In the genomic region with DNA sequence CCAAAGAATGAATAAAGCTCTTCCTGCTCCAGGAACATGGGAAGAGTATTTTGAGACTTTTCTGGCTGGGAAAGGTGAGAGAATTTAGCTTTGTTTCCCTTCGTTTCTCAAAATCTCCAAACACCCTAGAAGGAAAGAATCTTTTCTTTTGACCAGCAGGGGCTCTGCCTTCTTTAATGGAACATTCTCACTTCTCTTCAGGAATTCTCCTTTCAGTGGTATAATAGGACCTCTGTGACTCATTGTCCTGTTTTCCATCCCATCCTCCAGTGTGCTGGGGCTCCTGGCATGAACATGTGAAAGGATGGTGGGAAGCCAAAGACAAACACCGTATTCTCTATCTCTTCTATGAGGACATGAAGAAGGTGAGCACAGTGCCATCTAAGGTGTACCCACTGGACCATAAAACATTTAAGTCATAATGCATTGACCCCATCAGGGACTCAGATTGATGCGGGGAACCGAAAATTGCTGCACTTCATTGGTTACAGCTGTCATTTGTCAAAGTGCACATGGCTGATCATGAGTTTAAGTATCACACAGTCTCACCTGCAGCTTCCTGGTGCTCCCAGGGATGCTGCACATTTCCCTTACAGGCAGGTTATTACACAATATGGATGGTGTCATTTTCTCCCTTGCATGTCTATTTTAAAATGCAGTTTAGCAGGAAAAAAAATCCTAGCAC, we compare ENCODE assay signal across 2 cellular contexts.
A peak's percentile ranks its signal among the peaks of the same experiment; 100 is the strongest.
TF ChIP-seq lines count a peak whose summit lies in the region.

No MANE protein-coding gene starts in this region.

TF ChIP-seq in HCT116, 20 proteins besides CTCF, POLR2A, EP300 and RAD21:
- TF ChIP-seq FOSL1 (IDR thresholded peaks at IDR 0.05; ENCODE audit: low read depth) (no peak), SRF (IDR thresholded peaks at IDR 0.05; ENCODE audit: low read depth) (no peak), YY1 (IDR thresholded peaks at IDR 0.05; ENCODE audit: extremely low read depth, insufficient replicate concordance, low read depth, low read length) (no peak), ATF3 (IDR thresholded peaks at IDR 0.05) (no peak), CBX3 (IDR thresholded peaks at IDR 0.05; ENCODE audit: low read depth) (no peak), ZBTB33 (IDR thresholded peaks at IDR 0.05; ENCODE audit: extremely low read depth, insufficient replicate concordance, low read length) (no peak)

TF ChIP-seq in GM12878, 131 proteins besides CTCF, POLR2A, EP300 and RAD21:
- TF ChIP-seq, protein P1, sequence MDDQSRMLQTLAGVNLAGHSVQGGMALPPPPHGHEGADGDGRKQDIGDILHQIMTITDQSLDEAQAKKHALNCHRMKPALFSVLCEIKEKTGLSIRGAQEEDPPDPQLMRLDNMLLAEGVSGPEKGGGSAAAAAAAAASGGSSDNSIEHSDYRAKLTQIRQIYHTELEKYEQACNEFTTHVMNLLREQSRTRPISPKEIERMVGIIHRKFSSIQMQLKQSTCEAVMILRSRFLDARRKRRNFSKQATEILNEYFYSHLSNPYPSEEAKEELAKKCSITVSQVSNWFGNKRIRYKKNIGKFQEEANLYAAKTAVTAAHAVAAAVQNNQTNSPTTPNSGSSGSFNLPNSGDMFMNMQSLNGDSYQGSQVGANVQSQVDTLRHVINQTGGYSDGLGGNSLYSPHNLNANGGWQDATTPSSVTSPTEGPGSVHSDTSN (IDR thresholded peaks at IDR 0.05; ENCODE audit: insufficient replicate concordance, low read depth, low read length) = peak; percentile 48
- TF ChIP-seq ETV6 (conservative IDR thresholded peaks at IDR 0.05 in 1 of 2, IDR thresholded peaks at IDR 0.05 in 1 of 2; ENCODE audit: borderline replicate concordance in 1 of 2, low read depth in 1 of 2) = no peak
- TF ChIP-seq PAX5 (IDR thresholded peaks at IDR 0.05; ENCODE audit: borderline replicate concordance, low read depth, low read length) = peak; percentile 37; the same call in 1 of the 2 replicates
- TF ChIP-seq TCF12 (IDR thresholded peaks at IDR 0.05; ENCODE audit: low read depth, low read length) = 0 out of 2 replicates have a peak, but pooled peaks have one; percentile 40
- peak; percentile 59 for TF ChIP-seq PKNOX1 (IDR thresholded peaks at IDR 0.05)
- TF ChIP-seq SMAD5 (IDR thresholded peaks at IDR 0.05; ENCODE audit: low read depth) = no peak
- no peak for TF ChIP-seq RUNX3 (IDR thresholded peaks at IDR 0.05; ENCODE audit: low read length)
